In the genomic region with DNA sequence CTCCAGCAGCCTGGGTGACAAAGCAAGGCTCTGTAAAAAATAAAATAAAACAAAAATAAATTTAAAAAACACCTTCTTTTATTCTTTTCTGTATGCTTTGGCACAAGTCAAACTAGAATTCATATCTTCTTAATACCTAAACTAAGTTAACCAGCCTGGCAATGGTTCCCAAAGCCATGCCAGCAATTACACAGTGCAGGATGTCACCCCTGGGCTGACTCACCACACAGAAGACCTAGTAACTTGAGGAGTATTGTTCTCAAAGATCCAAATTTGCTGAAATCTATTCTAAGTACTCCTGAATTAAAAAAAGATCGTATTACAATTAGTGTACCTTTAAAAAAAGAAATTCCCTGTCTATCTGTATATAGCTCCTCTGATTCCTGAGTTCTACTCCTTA, we compare ENCODE assay signal across 17 cellular contexts.
DNase-seq lines count a peak whose midpoint lies in the region; ATAC-seq and TF ChIP-seq lines count a peak whose summit lies in the region.
"Had no signal": no experiment of that assay in that cellular context is flagged by ENCODE, and none has a peak within 500 bp of the region (broad histone marks: within the 10 kb centered on the region; RNA-seq: fewer than 3 reads in every experiment).

No MANE protein-coding gene starts in this region.

- H3K27me3 ChIP-seq in right lobe of liver (no peaks in the 10 kb centered on the region), upper lobe of right lung (no peaks in the 10 kb centered on the region)
- H3K27me3 ChIP-seq: left lung, sigmoid colon had no signal

- intact Hi-C loops in right lobe of liver (cut with DNase I) = no loop called here
- intact Hi-C loops in upper lobe of right lung (cut with DNase I) = no loop called here

- peak; percentile 68 to 89 (median 80) for ATAC-seq in right lobe of liver
- no peak for ATAC-seq in upper lobe of right lung
- ATAC-seq: left lung had no signal

- H3K4me1 ChIP-seq in right lobe of liver (peaks cover 0 to 26% (median 5%) of the 10 kb centered on the region in 4 donors), upper lobe of right lung (no peaks in the 10 kb centered on the region)
- H3K4me1 ChIP-seq: left lung had no signal

- peak; percentile 25 for DNase-seq in AG10803 (ENCODE audit: low read depth)
- peak; percentile 68 for DNase-seq in M059J (ENCODE audit: low read depth)
- peak; percentile 58 for DNase-seq in cardiac fibroblast (ENCODE audit: low read depth in 2 of 2)
- DNase-seq in right lobe of liver = peak in 2 of 3 donors; percentile 56 to 69
- no peak for DNase-seq in stimulated activated CD4-positive, alpha-beta T cell treated with anti-CD3 and anti-CD28 coated beads, Interleukin-1b, Interleukin-23, amount 100 ng/mL, for 48 hours
- DNase-seq in activated CD4-positive, CD25-positive, alpha-beta regulatory T cell treated with anti-CD3 and anti-CD28 coated beads, Interleukin-2, amount 50 U/mL, for 72 hours = no peak
- no peak for DNase-seq in dedifferentiated amniotic fluid mesenchymal stem cell (ENCODE audit: extremely low spot score)
- DNase-seq in upper lobe of right lung = no peak
- DNase-seq: activated naive CD4-positive, alpha-beta T cell treated with anti-CD3 and anti-CD28 coated beads, Interleukin-2, amount 50 U/mL, for 16 hours; AML-193; GDM1; left lung; NCI-H1092; NCI-H2081 treated with DMSO at 0.1 percent for 48 hours; NCI-H82; sigmoid colon; SW 1271 had no signal

- H3K9me3 ChIP-seq in right lobe of liver (no peaks in the 10 kb centered on the region), upper lobe of right lung (no peaks in the 10 kb centered on the region)
- H3K9me3 ChIP-seq: left lung, sigmoid colon had no signal

- H3K36me3 ChIP-seq in right lobe of liver (no peaks in the 10 kb centered on the region), upper lobe of right lung (no peaks in the 10 kb centered on the region)
- H3K36me3 ChIP-seq: left lung, sigmoid colon had no signal

- TF ChIP-seq CTCF in AG10803 (conservative IDR thresholded peaks at IDR 0.05; ENCODE audit: low read length) = no peak
- TF ChIP-seq CTCF in cardiac fibroblast (IDR thresholded peaks at IDR 0.05; ENCODE audit: low read depth, low read length) = no peak
- TF ChIP-seq CTCF in right lobe of liver (IDR thresholded peaks at IDR 0.05) = no peak
- TF ChIP-seq CTCF in upper lobe of right lung (IDR thresholded peaks at IDR 0.05) = no peak

- WGBS in right lobe of liver (ENCODE audit: insufficient coverage, low coverage, low lambda C conversion rate, missing lambda C conversion rate) = 18% methylated on average over 1 of the region's 1 CpG

- H3K4me3 ChIP-seq in AG10803 (ENCODE audit: low read length) = no peak overlapping the region
- H3K4me3 ChIP-seq in cardiac fibroblast (replicated peaks in 1 of 2; ENCODE audit: low read depth in 2 of 2, low read length in 2 of 2) = no peak overlapping the region
- H3K4me3 ChIP-seq in right lobe of liver = no peak overlapping the region
- no peak overlapping the region for H3K4me3 ChIP-seq in upper lobe of right lung
- H3K4me3 ChIP-seq: left lung, sigmoid colon had no signal

- TF ChIP-seq POLR2A in right lobe of liver (IDR thresholded peaks at IDR 0.05) = no peak

- no peak overlapping the region for H3K27ac ChIP-seq in right lobe of liver
- no peak overlapping the region for H3K27ac ChIP-seq in upper lobe of right lung
- H3K27ac ChIP-seq: left lung, sigmoid colon had no signal

Comparison
In these comparisons a context has a peak if more than half of its experiments do, and no peak if none do; other contexts are left out.
1. DNase-seq: peak in AG10803 (single experiment), M059J (single experiment), cardiac fibroblast (2 of 2) and right lobe of liver (2 of 3); none in stimulated activated CD4-positive, alpha-beta T cell treated with anti-CD3 and anti-CD28 coated beads, Interleukin-1b, Interleukin-23, amount 100 ng/mL, for 48 hours (single experiment), activated CD4-positive, CD25-positive, alpha-beta regulatory T cell treated with anti-CD3 and anti-CD28 coated beads, Interleukin-2, amount 50 U/mL, for 72 hours (single experiment), dedifferentiated amniotic fluid mesenchymal stem cell (single experiment) and upper lobe of right lung (single experiment).